Comparison of ENCODE assay signal across 10 cellular contexts in the genomic region with DNA sequence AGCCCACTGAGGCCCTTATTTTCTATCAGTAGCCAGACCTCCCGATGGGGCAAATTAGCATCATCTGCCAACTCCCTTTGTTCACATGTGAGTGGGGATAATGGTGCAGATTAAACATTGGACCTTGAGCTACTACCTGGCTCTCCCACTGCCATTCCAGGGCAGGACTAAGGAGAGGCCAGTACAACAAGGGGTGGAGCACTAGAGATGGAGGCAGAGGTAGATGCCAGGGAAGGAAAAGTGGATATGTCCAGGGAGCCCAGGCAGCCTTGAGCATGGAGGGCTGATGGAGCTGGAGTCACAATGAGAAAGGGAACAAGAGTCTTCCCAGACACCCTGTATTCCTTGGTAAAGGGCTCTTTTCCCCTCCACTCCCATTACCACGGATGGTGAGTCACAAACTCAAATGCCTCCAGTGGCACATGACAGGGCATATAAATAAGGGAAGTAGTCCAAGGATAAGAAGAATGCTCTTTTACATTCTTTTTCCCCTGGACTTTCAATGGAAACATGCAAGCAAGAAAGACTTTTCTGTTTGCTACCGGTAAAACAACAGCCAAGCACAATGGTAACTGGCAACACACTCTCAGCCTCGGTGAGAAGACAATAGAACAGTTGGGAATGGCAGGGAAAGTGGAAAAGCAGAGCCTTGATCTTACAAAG. TPM values are rescaled to one million over a fixed set of nuclear protein-coding genes. Genes with fewer than 3 reads are reported as not detected.
DNase-seq lines count a peak whose midpoint lies in the region; ATAC-seq, FAIRE-seq and TF ChIP-seq lines count a peak whose summit lies in the region.
"Had no signal": no experiment of that assay in that cellular context is flagged by ENCODE, and none has a peak within 500 bp of the region (broad histone marks: within the 10 kb centered on the region; RNA-seq: fewer than 3 reads in every experiment).

No MANE protein-coding gene starts in this region.

- no peak for FAIRE-seq in A549 (lab: Jason Lieb, UNC)
- no peak for FAIRE-seq in kidney (lab: Jason Lieb, UNC)

- H3K4me1 ChIP-seq in A549 (peaks cover 8% of the 10 kb centered on the region; the same call in 1 of the 3 replicates), GM23248 (ENCODE audit: insufficient read depth) (peaks cover 9% of the 10 kb centered on the region; the same call in 1 of the 2 replicates), mammary epithelial cell (ENCODE audit: insufficient read depth, low read length) (peaks cover 10% of the 10 kb centered on the region), left lung (peaks cover 3 to 12% of the 10 kb centered on the region in 2 donors), prostate gland (replicated peaks) (no peaks in the 10 kb centered on the region), kidney (ENCODE audit: control insufficient read depth in 1 of 2, insufficient read depth in 1 of 2, low read depth in 1 of 2, low read length in 2 of 2) (peaks cover 0 to 3% of the 10 kb centered on the region in 2 donors)

- H3K27me3 ChIP-seq in GM23248 (replicated peaks; ENCODE audit: insufficient read depth), result no peaks in the 10 kb centered on the region
- H3K27me3 ChIP-seq in mammary epithelial cell (ENCODE audit: insufficient read depth, low read length), result no peaks in the 10 kb centered on the region
- H3K27me3 ChIP-seq in left lung, result no peaks in the 10 kb centered on the region
- H3K27me3 ChIP-seq in prostate gland (replicated peaks; ENCODE audit: insufficient read depth), result no peaks in the 10 kb centered on the region

- POLR2A ChIA-PET in A549 (lab: Yijun Ruan, JAX), result interaction anchor here (2.0 kb wide), 1 partner anchor 17 kb away, joined by 7 read pairs; no protein-coding TSS in a partner anchor

- TF ChIP-seq EP300 in A549 (IDR thresholded peaks at IDR 0.05), result no peak

- TF ChIP-seq RAD21 in A549 (conservative IDR thresholded peaks at IDR 0.05 in 1 of 2, IDR thresholded peaks at IDR 0.05 in 1 of 2), result no peak

- H3K9ac ChIP-seq in GM23248 (no peak overlapping the region), mammary epithelial cell (ENCODE audit: insufficient read depth, low read length) (no peak overlapping the region), kidney (ENCODE audit: low read length in 2 of 2) (no peak overlapping the region)

- no peaks in the 10 kb centered on the region for H4K20me1 ChIP-seq in GM23248 (ENCODE audit: insufficient read depth)
- H4K20me1 ChIP-seq in mammary epithelial cell (ENCODE audit: insufficient read depth, low read length), result no peaks in the 10 kb centered on the region

- H3K36me3 ChIP-seq in GM23248 (ENCODE audit: low read depth) (no peaks in the 10 kb centered on the region), mammary epithelial cell (ENCODE audit: insufficient read depth, low read length) (peaks cover 12% of the 10 kb centered on the region), left lung (peaks cover 0 to 93% of the 10 kb centered on the region in 2 donors), prostate gland (no peaks in the 10 kb centered on the region), kidney (ENCODE audit: control insufficient read depth in 1 of 2, insufficient read depth in 2 of 2, low read length in 2 of 2) (peaks cover 22 to 30% of the 10 kb centered on the region in 2 donors)

- H3K79me2 ChIP-seq in GM23248 (ENCODE audit: insufficient read depth) (no peaks in the 10 kb centered on the region), mammary epithelial cell (ENCODE audit: insufficient read depth, low read length) (no peaks in the 10 kb centered on the region)

- no peak overlapping the region for H3K27ac ChIP-seq in A549
- no peak overlapping the region for H3K27ac ChIP-seq in GM23248
- no peak overlapping the region for H3K27ac ChIP-seq in mammary epithelial cell (ENCODE audit: insufficient read depth, low read depth, low read length)
- peak overlapping the region; percentile 28 to 47 for H3K27ac ChIP-seq in left lung
- no peak overlapping the region for H3K27ac ChIP-seq in prostate gland
- no peak overlapping the region for H3K27ac ChIP-seq in kidney (ENCODE audit: low read depth in 2 of 2, low read length in 2 of 2)

- TF ChIP-seq CTCF in A549 (IDR thresholded peaks at IDR 0.05) (no peak), mammary epithelial cell (conservative IDR thresholded peaks at IDR 0.05 in 1 of 2, IDR thresholded peaks at IDR 0.05 in 1 of 2; ENCODE audit: extremely low read depth in 1 of 2, insufficient read depth in 1 of 2, low read depth in 1 of 2, low read length in 2 of 2) (no peak), left lung (IDR thresholded peaks at IDR 0.05) (no peak), prostate gland (IDR thresholded peaks at IDR 0.05) (no peak), kidney (IDR thresholded peaks at IDR 0.05; ENCODE audit: borderline replicate concordance, extremely low read depth, insufficient read depth) (no peak)

- H3K4me3 ChIP-seq in A549 (no peak overlapping the region), GM23248 (no peak overlapping the region), mammary epithelial cell (replicated peaks in 1 of 3; ENCODE audit: insufficient read depth in 1 of 3, low read depth in 2 of 3, low read length in 3 of 3) (no peak overlapping the region), left lung (no peak overlapping the region), prostate gland (no peak overlapping the region), kidney (ENCODE audit: low read length in 2 of 2) (no peak overlapping the region)

- CTCF ChIA-PET in A549 (lab: Yijun Ruan, JAX), result interaction anchor here (1.0 to 1.6 kb wide), 2 partner anchors 14 to 70 kb away, joined by 3 to 4 read pairs; no protein-coding TSS in a partner anchor
- CTCF ChIA-PET in mammary epithelial cell (lab: Charles Lee; ENCODE audit: low non-redundant PET), result no interaction called here

- no TSS peak for BruUV-seq in mammary epithelial cell (replicated peaks; lab: Mats Ljungman, UMichigan)

- dilution Hi-C loops in mammary epithelial cell (cut with HindIII; ENCODE audit: low sequenced_read_pairs), result no loop called here

- TF ChIP-seq POLR2A in A549 (IDR thresholded peaks at IDR 0.05; ENCODE audit: low read length) (no peak), prostate gland (IDR thresholded peaks at IDR 0.05) (no peak)

- intact Hi-C loops in mammary epithelial cell (cut with micrococcal nuclease) (no loop called here), left lung (cut with DNase I) (no loop called here), prostate gland (cut with DNase I) (no loop called here), kidney (cut with DNase I) (no loop called here)

- DNase-seq in A549 (ENCODE audit: low read depth in 1 of 2, low spot score in 1 of 2), result no peak
- DNase-seq in GM23248, result peak; percentile 52
- no peak for DNase-seq in mammary epithelial cell
- DNase-seq in left lung, result no peak
- DNase-seq in prostate gland (ENCODE audit: low spot score), result no peak
- DNase-seq in kidney, result no peak
- DNase-seq in middle frontal gyrus (ENCODE audit: extremely low spot score, low spot score), result no peak
- no peak for DNase-seq in activated CD4-positive, alpha-beta T cell treated with anti-CD3 and anti-CD28 coated beads for 1 hour
- DNase-seq: DND-41; stimulated activated CD4-positive, alpha-beta T cell treated with anti-CD3 and anti-CD28 coated beads, Interleukin-15, amount 100 ng/mL, for 24 hours had no signal

- H3K9me3 ChIP-seq in A549 (no peaks in the 10 kb centered on the region), GM23248 (ENCODE audit: low read depth) (no peaks in the 10 kb centered on the region), mammary epithelial cell (replicated peaks; ENCODE audit: insufficient read depth, low read length) (no peaks in the 10 kb centered on the region), left lung (no peaks in the 10 kb centered on the region), prostate gland (no peaks in the 10 kb centered on the region), kidney (ENCODE audit: control insufficient read depth in 1 of 2, low read length in 2 of 2) (no peaks in the 10 kb centered on the region)

- no peaks in the 10 kb centered on the region; the same call in 1 of the 2 replicates for H3K9me2 ChIP-seq in GM23248 (ENCODE audit: insufficient read depth)

- WGBS in A549 (ENCODE audit: missing lambda C conversion rate), result 79% methylated on average over 4 of the region's 4 CpGs
- WGBS in GM23248 (ENCODE audit: low coverage in 1 of 2, low lambda C conversion rate in 2 of 2, missing lambda C conversion rate in 2 of 2), 2 experiments, result 47 to 54% methylated on average over 4 of the region's 4 CpGs
- 33% methylated on average over 3 of the region's 4 CpGs for WGBS in mammary epithelial cell (ENCODE audit: low coverage, missing lambda C conversion rate)
- 53% methylated on average over 4 of the region's 4 CpGs for WGBS in prostate gland

- in situ Hi-C loops in GM23248 (cut with MboI) (no loop called here), mammary epithelial cell (cut with MboI; ENCODE audit: low sequenced_read_pairs in 2 of 2) (no loop called here)

- H3K4me2 ChIP-seq in A549 (no peak overlapping the region), GM23248 (ENCODE audit: unreplicated experiment) (no peak overlapping the region), mammary epithelial cell (ENCODE audit: insufficient read depth, low read depth, low read length) (peak overlapping the region; percentile 37)

- H2AFZ ChIP-seq in GM23248 (no peak overlapping the region), mammary epithelial cell (ENCODE audit: low read depth, low read length) (peak overlapping the region; percentile 9)

- ATAC-seq in A549, result peak; percentile 55
- peak; percentile 88 for ATAC-seq in left lung

- peaks cover 16% of the 10 kb centered on the region for H3F3A ChIP-seq in GM23248 (ENCODE audit: insufficient read depth)

RNA-seq across cellular contexts. Expression of a gene that starts 16.8 kb away (rescaled TPM):
- polyA plus RNA-seq in A549 (2011; rRNA removed) (28.2 and 32.7 TPM in 2 replicates), A549 (2017; fragmentation: RNase III; extraction: RNeasy Plus Mini Kit Qiagen cat#74134 plus additional on column Dnase treatment) (7.6 to 8.6 TPM (median 8.4 TPM) in 3 replicates), GM23248 (2016; fragmentation: Nextera tagmentation; extraction: Ambion mirVana) (8.7 and 9.0 TPM in 2 replicates), mammary epithelial cell (19.2 TPM), kidney (ENCODE audit: insufficient read depth, low read depth, low replicate concordance) (10.6 TPM)
- 5.1 and 5.2 TPM in 2 replicates for polyA plus RNA-seq in A549 (2012; cell fraction: cytosol; rRNA removed)
- 9.8 and 10.7 TPM in 2 replicates for polyA plus RNA-seq in A549 (2012; cell fraction: nucleus; rRNA removed)
- polyA minus RNA-seq in A549 (2011; rRNA and poly(A)+ RNA removed), result 33.1 and 62.9 TPM in 2 replicates
- 16.8 and 21.0 TPM in 2 replicates for total RNA-seq in GM23248 (2014; rRNA removed; shearing (Covaris generic))
- total RNA-seq in mammary epithelial cell (10 to 100 TPM; 15.0 to 22.9 TPM), left lung (10 to 100 TPM; 59.7 to 76.7 TPM), prostate gland (10 to 100 TPM; 28.1 to 31.7 TPM), kidney (71.8 TPM)
- 13.5 TPM for polyA minus RNA-seq in mammary epithelial cell

Comparison
In these comparisons a context has a peak if more than half of its experiments do, and no peak if none do; other contexts are left out.
1. H3K27ac ChIP-seq: peak in left lung (2 of 2); none in A549 (0 of 2), GM23248 (single experiment), mammary epithelial cell (single experiment), prostate gland (0 of 2) and kidney (0 of 2).